Comparison of ENCODE assay signal across 23 cellular contexts in genomic region chr6:71468038-71468437, GRCh38.
"Had no signal": no experiment of that assay in that cellular context is flagged by ENCODE, and none has a peak within 500 bp of the region (broad histone marks: within the 10 kb centered on the region; RNA-seq: fewer than 3 reads in every experiment).

No MANE protein-coding gene starts in this region.

- H3K9me3 Mint-ChIP-seq: activated naive CD8-positive, alpha-beta T cell treated with anti-CD3 and anti-CD28 coated beads, Interleukin-2, amount 10 ng/mL, durations not matched to agents 7 days and 5 days had no signal

- H3K36me3 ChIP-seq: MG63 had no signal

- H3K9me3 ChIP-seq: body of pancreas had no signal

- DNase-seq: activated CD4-positive, alpha-beta T cell treated with anti-CD3 and anti-CD28 coated beads for 48 hours; activated CD4-positive, alpha-beta T cell treated with anti-CD3 and anti-CD28 coated beads, Interleukin-2, amount 50 U/mL, for 4 hours; activated CD4-positive, CD25-positive, alpha-beta regulatory T cell treated with anti-CD3 and anti-CD28 coated beads, Interleukin-2, amount 50 U/mL, for 72 hours; activated CD8-positive, alpha-beta memory T cell treated with anti-CD3 and anti-CD28 coated beads for 24 hours; activated gamma-delta T cell treated with Interleukin-2 at 50 U/mL for 16 hours; activated naive CD4-positive, alpha-beta T cell treated with anti-CD3 and anti-CD28 coated beads, Interleukin-2, amount 50 U/mL, for 16 hours; activated naive CD8-positive, alpha-beta T cell treated with anti-CD3 and anti-CD28 coated beads, Interleukin-2, amount 10 ng/mL, durations not matched to agents 7 days and 5 days; activated T-cell treated with anti-CD3 and anti-CD28 coated beads, Interleukin-2, amount 50 U/mL, for 48 hours; aorta; body of pancreas; MG63; NCI-H1105 treated with DMSO at 0.1 percent for 48 hours; NCI-H146; NCI-H187 treated with DMSO at 0.1 percent for 48 hours; NCI-H2081 treated with DMSO at 0.1 percent for 48 hours; NCI-H524; PC-3; SHP77; T-helper 17 cell; T-helper 9 cell had no signal

- FAIRE-seq: bronchial epithelial cell had no signal

- H3K4me3 Mint-ChIP-seq: activated naive CD8-positive, alpha-beta T cell treated with anti-CD3 and anti-CD28 coated beads, Interleukin-2, amount 10 ng/mL, durations not matched to agents 7 days and 5 days; activated T-helper 17 cell treated with anti-CD3 and anti-CD28 coated beads, Interleukin-2, amount 50 U/mL, for 72 hours; T-helper 17 cell; WTC11 had no signal

- H3K27me3 ChIP-seq: body of pancreas, MG63 had no signal

- H3K27ac Mint-ChIP-seq: activated naive CD8-positive, alpha-beta T cell treated with anti-CD3 and anti-CD28 coated beads, Interleukin-2, amount 10 ng/mL, durations not matched to agents 7 days and 5 days; activated T-helper 17 cell treated with anti-CD3 and anti-CD28 coated beads, Interleukin-2, amount 50 U/mL, for 72 hours; T-helper 17 cell; WTC11 had no signal

- H3K4me1 Mint-ChIP-seq: activated naive CD8-positive, alpha-beta T cell treated with anti-CD3 and anti-CD28 coated beads, Interleukin-2, amount 10 ng/mL, durations not matched to agents 7 days and 5 days; activated T-helper 17 cell treated with anti-CD3 and anti-CD28 coated beads, Interleukin-2, amount 50 U/mL, for 72 hours; T-helper 17 cell; WTC11 had no signal

- H3K27ac ChIP-seq: body of pancreas had no signal

- H3K4me3 ChIP-seq: body of pancreas, MG63 had no signal

- H3K4me1 ChIP-seq: body of pancreas had no signal

- H3K36me3 Mint-ChIP-seq: activated naive CD8-positive, alpha-beta T cell treated with anti-CD3 and anti-CD28 coated beads, Interleukin-2, amount 10 ng/mL, durations not matched to agents 7 days and 5 days had no signal
